Comparison of ENCODE assay signal across 23 cellular contexts in the genomic region with DNA sequence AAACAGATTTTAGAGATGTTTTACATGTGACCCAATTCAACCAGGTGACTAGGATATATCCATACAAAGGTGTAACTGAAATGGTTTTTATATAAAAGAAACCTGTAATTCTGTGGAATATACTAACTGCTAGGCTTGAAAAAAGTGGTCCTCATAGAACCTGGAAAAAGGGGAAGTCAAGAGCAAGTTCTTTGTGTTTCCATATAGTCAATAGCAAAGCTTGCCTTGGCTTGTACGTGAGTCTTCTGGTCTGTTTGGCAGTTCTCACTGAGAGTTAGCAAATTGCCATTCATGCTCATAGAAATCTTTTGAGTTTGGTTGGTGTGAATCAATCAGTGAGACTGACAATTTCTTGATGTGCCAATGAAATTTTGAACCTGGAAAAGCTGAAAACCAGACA.
"Had no signal": no experiment of that assay in that cellular context is flagged by ENCODE, and none has a peak within 500 bp of the region (broad histone marks: within the 10 kb centered on the region; RNA-seq: fewer than 3 reads in every experiment).

No MANE protein-coding gene starts in this region.

- DNase-seq: effector memory CD4-positive, alpha-beta T cell; heart left ventricle; hippocampal formation; kidney glomerular epithelial cell; mesendoderm; naive B cell; psoas muscle; retina; spleen; stimulated activated CD4-positive, alpha-beta T cell treated with anti-CD3 and anti-CD28 coated beads, Interleukin-15, amount 100 ng/mL, for 24 hours; stimulated activated CD4-positive, alpha-beta T cell treated with anti-CD3 and anti-CD28 coated beads, Interleukin-1b, Interleukin-23, amount 100 ng/mL, for 48 hours; stimulated activated CD4-positive, alpha-beta T cell treated with anti-CD3 and anti-CD28 coated beads, Interleukin-4, amount 100 ng/mL, for 24 hours; stimulated activated naive CD8-positive, alpha-beta T cell treated with anti-CD3 and anti-CD28 coated beads, Interleukin-15, amount 100 ng/mL, for 72 hours; testis; upper lobe of right lung had no signal

- H3K4me1 ChIP-seq: parathyroid adenoma, psoas muscle, testis, upper lobe of right lung, vagina had no signal

- ATAC-seq: esophagus mucosa; heart left ventricle; psoas muscle; sciatic nerve; stimulated activated memory B cell treated with anti-CD40 and anti-IgM and Interleukin-4, amounts not matched to agents 10 μg/mL and 1 μg/mL and 100 μg/mL, for 72 hours; stimulated activated naive CD8-positive, alpha-beta T cell treated with anti-CD3 and anti-CD28 coated beads, Interleukin-15, amount 100 ng/mL, for 72 hours; upper lobe of right lung had no signal

- H3K4me3 ChIP-seq: heart left ventricle, psoas muscle, spleen, testis, tibial nerve, upper lobe of right lung, vagina had no signal

- H3K9ac ChIP-seq: parathyroid adenoma had no signal

- H3K36me3 ChIP-seq: heart left ventricle, spleen, tibial nerve, upper lobe of right lung, vagina had no signal

- H3K27ac ChIP-seq: heart left ventricle, parathyroid adenoma, psoas muscle, spleen, testis, tibial nerve, upper lobe of right lung, vagina had no signal

- H3K9me3 ChIP-seq: heart left ventricle, psoas muscle, spleen, testis, tibial nerve, upper lobe of right lung, vagina had no signal

- H2AFZ ChIP-seq: parathyroid adenoma had no signal

- FAIRE-seq: endometrium, frontal cortex had no signal

- H3K27me3 ChIP-seq: heart left ventricle, spleen, testis, upper lobe of right lung, vagina had no signal
